In the genomic region with DNA sequence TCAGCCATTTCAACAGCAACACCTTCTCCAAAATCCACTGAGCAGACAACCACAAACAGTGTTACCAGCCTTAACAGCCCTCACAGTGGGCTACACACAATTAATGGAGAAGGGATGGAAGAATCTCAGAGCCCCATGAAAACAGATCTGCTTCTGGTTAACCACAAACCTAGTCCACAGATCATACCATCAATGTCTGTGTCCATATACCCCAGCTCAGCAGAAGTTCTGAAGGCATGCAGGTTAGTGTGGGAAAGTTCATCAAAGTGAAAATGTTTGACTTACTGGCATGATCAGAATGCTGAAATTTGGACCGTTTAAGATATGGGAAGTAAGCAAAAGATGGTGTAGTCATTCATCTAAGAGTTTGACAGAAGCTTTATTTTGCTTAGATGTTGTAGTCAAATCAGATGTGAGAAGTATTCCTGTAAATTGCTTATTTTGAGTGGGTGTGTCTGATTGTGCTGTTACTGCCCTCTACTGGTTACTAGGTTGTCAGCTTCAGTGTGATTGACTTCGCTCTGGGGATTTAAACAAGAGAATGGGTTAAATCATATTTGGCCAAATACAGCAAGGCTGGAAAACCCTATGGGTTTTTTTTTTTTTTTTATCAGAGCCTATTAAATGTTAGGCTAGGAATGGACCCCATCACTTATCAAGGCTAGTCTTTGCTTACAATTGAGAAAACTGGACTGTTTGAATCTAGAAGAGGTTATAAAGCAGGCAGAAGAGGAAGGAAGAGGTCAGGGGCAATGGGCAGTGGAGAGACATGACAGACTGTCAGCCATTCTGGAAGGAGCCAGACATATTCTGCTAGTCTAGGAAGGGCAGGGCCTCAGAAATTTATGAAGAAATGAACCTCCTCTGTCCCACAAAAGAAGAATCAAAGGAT, we compare ENCODE assay signal across 9 cellular contexts.
DNase-seq lines count a peak whose midpoint lies in the region; ATAC-seq and TF ChIP-seq lines count a peak whose summit lies in the region.
"Had no signal": no experiment of that assay in that cellular context is flagged by ENCODE, and none has a peak within 500 bp of the region (broad histone marks: within the 10 kb centered on the region; RNA-seq: fewer than 3 reads in every experiment).

No MANE protein-coding gene starts in this region.

- H3K36me3 ChIP-seq in NT2/D1 (ENCODE audit: insufficient read depth, insufficient read length, low read length) (peaks cover 32% of the 10 kb centered on the region), breast epithelium (no peaks in the 10 kb centered on the region), upper lobe of right lung (peaks cover 8% of the 10 kb centered on the region)

- H3K4me3 ChIP-seq in NT2/D1 (ENCODE audit: insufficient read length, low read depth) (no peak overlapping the region), breast epithelium (no peak overlapping the region), upper lobe of right lung (no peak overlapping the region)
- H3K4me3 ChIP-seq: BLaER1 treated with 17β-estradiol and CSF1 and Interleukin-3, amounts not matched to agents 10 nM and 100 nM had no signal

- intact Hi-C loops in breast epithelium (cut with DNase I; ENCODE audit: low total_unique reads) = no loop called here
- intact Hi-C loops in left colon (cut with DNase I, micrococcal nuclease) = no loop called here
- intact Hi-C loops in upper lobe of right lung (cut with DNase I) = no loop called here

- H3K27me3 ChIP-seq in NT2/D1 (ENCODE audit: insufficient read depth, insufficient read length) = no peaks in the 10 kb centered on the region
- no peaks in the 10 kb centered on the region for H3K27me3 ChIP-seq in breast epithelium
- no peaks in the 10 kb centered on the region for H3K27me3 ChIP-seq in upper lobe of right lung
- H3K27me3 ChIP-seq: BLaER1 treated with 17β-estradiol and CSF1 and Interleukin-3, amounts not matched to agents 10 nM and 100 nM had no signal

- TF ChIP-seq CTCF in breast epithelium (IDR thresholded peaks at IDR 0.05) (peak in 2 of 3 donors; percentile 27 to 40), upper lobe of right lung (IDR thresholded peaks at IDR 0.05) (peak; percentile 57)

- peak; percentile 74 for ATAC-seq in left colon
- ATAC-seq in upper lobe of right lung = peak; percentile 65
- ATAC-seq in HG03095 (IDR thresholded peaks at IDR 0.05; ENCODE audit: unreplicated experiment) = no peak

- H3K4me1 ChIP-seq in NT2/D1 (ENCODE audit: insufficient read depth, insufficient read length) = no peaks in the 10 kb centered on the region
- H3K4me1 ChIP-seq in breast epithelium = no peaks in the 10 kb centered on the region
- no peaks in the 10 kb centered on the region for H3K4me1 ChIP-seq in upper lobe of right lung

- no peaks in the 10 kb centered on the region for H3K9me3 ChIP-seq in NT2/D1 (ENCODE audit: insufficient read depth, low read length)
- no peaks in the 10 kb centered on the region for H3K9me3 ChIP-seq in breast epithelium
- H3K9me3 ChIP-seq in upper lobe of right lung = no peaks in the 10 kb centered on the region

- H3K27ac ChIP-seq in breast epithelium (no peak overlapping the region), upper lobe of right lung (no peak overlapping the region)
- H3K27ac ChIP-seq: BLaER1 treated with 17β-estradiol and CSF1 and Interleukin-3, amounts not matched to agents 10 nM and 100 nM had no signal

- TF ChIP-seq POLR2A in breast epithelium (IDR thresholded peaks at IDR 0.05) = no peak

- H3K9ac ChIP-seq in NT2/D1 (ENCODE audit: insufficient read length, low read depth) = no peak overlapping the region
- H3K9ac ChIP-seq: BLaER1 treated with 17β-estradiol and CSF1 and Interleukin-3, amounts not matched to agents 10 nM and 100 nM had no signal

- DNase-seq in NCI-H1105 treated with DMSO at 0.1 percent for 48 hours (lab: John Stamatoyannopoulos, UW) = peak; percentile 36
- no peak for DNase-seq in NCI-H1105 (lab: John Stamatoyannopoulos, UW)
- peak; percentile 40 for DNase-seq in HCEC 1CT
- peak; percentile 5 for DNase-seq in NT2/D1 (ENCODE audit: low read depth, low spot score)
- no peak for DNase-seq in breast epithelium (ENCODE audit: low spot score in 2 of 2)
- DNase-seq in left colon = no peak
- no peak for DNase-seq in upper lobe of right lung

Comparison
In these comparisons a context has a peak if more than half of its experiments do, and no peak if none do; other contexts are left out.
1. DNase-seq: peak in NCI-H1105 treated with DMSO at 0.1 percent for 48 hours (single experiment), HCEC 1CT (single experiment) and NT2/D1 (single experiment); none in NCI-H1105 (single experiment), breast epithelium (0 of 2), left colon (0 of 2) and upper lobe of right lung (single experiment).